In genomic region chr1:1360511-1361169, GRCh38 we compare ENCODE assay signal across 8 cellular contexts. TPM values are rescaled to one million over a fixed set of nuclear protein-coding genes. Genes with fewer than 3 reads are reported as not detected.
DNase-seq lines count a peak whose midpoint lies in the region; ATAC-seq and TF ChIP-seq lines count a peak whose summit lies in the region.

No MANE protein-coding gene starts in this region.

- H3K36me3 Mint-ChIP-seq in progenitor cell of endocrine pancreas (ENCODE audit: insufficient read depth): no peaks in the 10 kb centered on the region

- peak; percentile 80 for DNase-seq in Caki2 (ENCODE audit: low read depth)
- peak; percentile 85 for DNase-seq in SW480 (ENCODE audit: low spot score)
- peak; percentile 93 for DNase-seq in glomerular visceral epithelial cell (ENCODE audit: extremely low spot score)
- peak; percentile 8 for DNase-seq in progenitor cell of endocrine pancreas (ENCODE audit: low spot score, unreplicated experiment)
- no peak for DNase-seq in T-helper 2 cell

- peak overlapping the region; percentile 50 for H3K27ac Mint-ChIP-seq in progenitor cell of endocrine pancreas

- no peak overlapping the region for H3K4me3 Mint-ChIP-seq in progenitor cell of endocrine pancreas (ENCODE audit: low read depth)

- in situ Hi-C loops in Caki2 (cut with HindIII; ENCODE audit: low pct_unique_long_range_greater_than_20kb, low sequenced_read_pairs): no loop called here

- H3K4me1 Mint-ChIP-seq in progenitor cell of endocrine pancreas (ENCODE audit: low read depth): peaks cover 14% of the 10 kb centered on the region

- H3K9me3 Mint-ChIP-seq in progenitor cell of endocrine pancreas (ENCODE audit: low read depth): no peaks in the 10 kb centered on the region

- H3K27me3 Mint-ChIP-seq in progenitor cell of endocrine pancreas: peaks cover 10% of the 10 kb centered on the region

- ATAC-seq in GM19467 (IDR thresholded peaks at IDR 0.05; ENCODE audit: unreplicated experiment): no peak
- no peak for ATAC-seq in HG02870 (IDR thresholded peaks at IDR 0.05; ENCODE audit: unreplicated experiment)
- no peak for ATAC-seq in HG03159 (IDR thresholded peaks at IDR 0.05; ENCODE audit: unreplicated experiment)

- no peak for TF ChIP-seq CTCF in progenitor cell of endocrine pancreas (IDR thresholded peaks at IDR 0.05; ENCODE audit: unreplicated experiment)

RNA-seq across cellular contexts. Expression of gene MXRA8, which starts 2.3 kb away (rescaled TPM):
- not detected in 2 replicates for total RNA-seq in Caki2 (2014; rRNA removed; shearing (Covaris generic); ENCODE audit: low replicate concordance)
- total RNA-seq in progenitor cell of endocrine pancreas: 24.3 and 25.0 TPM in 2 replicates

RNA-seq across cellular contexts. Expression of gene DVL1, which starts 11.4 kb away (rescaled TPM):
- 84.9 and 103 TPM in 2 replicates for total RNA-seq in Caki2 (2014; rRNA removed; shearing (Covaris generic); ENCODE audit: low replicate concordance)
- 60.1 and 63.1 TPM in 2 replicates for total RNA-seq in progenitor cell of endocrine pancreas

RNA-seq across cellular contexts. Expression of gene AURKAIP1, which starts 14.4 kb away (rescaled TPM):
- 130 and 178 TPM in 2 replicates for total RNA-seq in Caki2 (2014; rRNA removed; shearing (Covaris generic); ENCODE audit: low replicate concordance)
- total RNA-seq in progenitor cell of endocrine pancreas: 107 TPM in 2 replicates

RNA-seq across cellular contexts. Expression of gene TAS1R3, which starts 29.6 kb away (rescaled TPM):
- not detected in 2 replicates for total RNA-seq in Caki2 (2014; rRNA removed; shearing (Covaris generic); ENCODE audit: low replicate concordance)
- 1.1 and 1.2 TPM in 2 replicates for total RNA-seq in progenitor cell of endocrine pancreas

RNA-seq across cellular contexts. Expression of gene CPTP, which starts 36.0 kb away (rescaled TPM):
- 25.8 and 28.5 TPM in 2 replicates for total RNA-seq in Caki2 (2014; rRNA removed; shearing (Covaris generic); ENCODE audit: low replicate concordance)
- 16.8 and 17.5 TPM in 2 replicates for total RNA-seq in progenitor cell of endocrine pancreas

Comparison
In these comparisons a context has a peak if more than half of its experiments do, and no peak if none do; other contexts are left out.
1. DNase-seq: peak in Caki2 (single experiment), SW480 (single experiment), glomerular visceral epithelial cell (single experiment) and progenitor cell of endocrine pancreas (single experiment); none in T-helper 2 cell (0 of 5).
2. RNA of gene MXRA8, which starts 2.3 kb away (total RNA-seq): 24.3 to 25.0 TPM in progenitor cell of endocrine pancreas; not detected in Caki2; every median in the first group is over 10 times any median in the second.